16 cellular contexts compared by ENCODE assay signal in the genomic region with DNA sequence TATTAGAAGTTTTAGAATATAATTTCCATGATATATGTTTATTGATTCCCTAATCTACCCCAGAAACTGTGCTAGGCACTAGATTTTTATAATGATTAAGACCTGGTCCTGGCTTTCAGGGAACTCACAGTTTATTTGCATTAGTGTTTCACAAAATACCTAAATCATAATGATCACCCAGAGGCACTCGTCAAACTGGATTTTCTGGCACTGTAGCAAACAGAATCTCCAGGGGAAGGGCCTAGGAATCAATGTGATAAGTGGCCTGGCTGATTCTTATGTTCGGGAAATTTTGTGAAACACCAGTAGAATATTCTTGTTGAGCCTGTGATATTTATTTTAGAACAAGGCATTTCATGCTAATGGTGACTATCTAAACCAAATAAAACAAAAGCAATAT. TPM values are rescaled to one million over a fixed set of nuclear protein-coding genes. Genes with fewer than 3 reads are reported as not detected.
A peak's percentile ranks its signal among the peaks of the same experiment; 100 is the strongest.
DNase-seq lines count a peak whose midpoint lies in the region; ATAC-seq lines count a peak whose summit lies in the region.
"Had no signal": no experiment of that assay in that cellular context is flagged by ENCODE, and none has a peak within 500 bp of the region (broad histone marks: within the 10 kb centered on the region; RNA-seq: fewer than 3 reads in every experiment).

No MANE protein-coding gene starts in this region.

- no peak for ATAC-seq in T-helper 17 cell
- ATAC-seq: SK-N-SH treated with all-trans-retinoic acid at 6 μM for 48 hours had no signal

- H3K27ac Mint-ChIP-seq in activated CD4-positive, alpha-beta T cell treated with anti-CD3 and anti-CD28 coated beads, Interleukin-2, amount 10 ng/mL, durations not matched to agents 24 days and 14 days: no peak overlapping the region
- peak overlapping the region; percentile 24 for H3K27ac Mint-ChIP-seq in T-helper 17 cell

- H3K9me3 Mint-ChIP-seq in activated CD4-positive, alpha-beta T cell treated with anti-CD3 and anti-CD28 coated beads, Interleukin-2, amount 10 ng/mL, durations not matched to agents 24 days and 14 days: no peaks in the 10 kb centered on the region
- H3K9me3 Mint-ChIP-seq: H9 had no signal

- H3K4me1 Mint-ChIP-seq in activated CD4-positive, alpha-beta T cell treated with anti-CD3 and anti-CD28 coated beads, Interleukin-2, amount 10 ng/mL, durations not matched to agents 24 days and 14 days: no peaks in the 10 kb centered on the region
- H3K4me1 Mint-ChIP-seq in T-helper 17 cell: peaks cover 12% of the 10 kb centered on the region

- H3K27me3 Mint-ChIP-seq in activated CD4-positive, alpha-beta T cell treated with anti-CD3 and anti-CD28 coated beads, Interleukin-2, amount 10 ng/mL, durations not matched to agents 24 days and 14 days: no peaks in the 10 kb centered on the region
- no peaks in the 10 kb centered on the region for H3K27me3 Mint-ChIP-seq in T-helper 17 cell
- H3K27me3 Mint-ChIP-seq: CD4-positive, alpha-beta memory T cell had no signal

- H3K9me3 ChIP-seq in T-helper 17 cell (ENCODE audit: control insufficient read depth, low read length, poor library complexity, severe bottlenecking): no peaks in the 10 kb centered on the region
- H3K9me3 ChIP-seq: BLaER1 had no signal

- no peak overlapping the region for H3K4me3 Mint-ChIP-seq in activated CD4-positive, alpha-beta T cell treated with anti-CD3 and anti-CD28 coated beads, Interleukin-2, amount 10 ng/mL, durations not matched to agents 24 days and 14 days
- no peak overlapping the region for H3K4me3 Mint-ChIP-seq in T-helper 17 cell
- H3K4me3 Mint-ChIP-seq: CD4-positive, alpha-beta memory T cell; H9 had no signal

- peaks cover 15% of the 10 kb centered on the region for H3K36me3 Mint-ChIP-seq in activated CD4-positive, alpha-beta T cell treated with anti-CD3 and anti-CD28 coated beads, Interleukin-2, amount 10 ng/mL, durations not matched to agents 24 days and 14 days (ENCODE audit: low read depth)
- H3K36me3 Mint-ChIP-seq in T-helper 17 cell (ENCODE audit: low read depth): peaks cover 9% of the 10 kb centered on the region

- DNase-seq in activated CD4-positive, alpha-beta T cell treated with anti-CD3 and anti-CD28 coated beads, Interleukin-2, amount 10 ng/mL, durations not matched to agents 24 days and 14 days: peak; percentile 17
- DNase-seq in activated CD4-positive, alpha-beta T cell treated with anti-CD3 and anti-CD28 coated beads for 48 hours: no peak
- DNase-seq in T-helper 17 cell (no peak), mucosa of gallbladder (ENCODE audit: low spot score) (peak; percentile 16), ureter (ENCODE audit: low spot score) (peak; percentile 50), NCI-H187 (lab: John Stamatoyannopoulos, UW) (no peak), cardiac septum (ENCODE audit: low spot score) (no peak), NCI-H2227 treated with DMSO at 0.1 percent for 48 hours (lab: John Stamatoyannopoulos, UW) (no peak)
- DNase-seq: CD4-positive, alpha-beta memory T cell; H9; NCI-H1048; NCI-H1436; NCI-H2029; SIG-M5 had no signal

- intact Hi-C loops in activated CD4-positive, alpha-beta T cell treated with anti-CD3 and anti-CD28 coated beads, Interleukin-2, amount 10 ng/mL, durations not matched to agents 24 days and 14 days (cut with micrococcal nuclease): no loop called here
- intact Hi-C loops in cardiac septum (cut with DNase I): no loop called here

RNA-seq across cellular contexts. Expression of gene SRP19, which starts 37.4 kb away (rescaled TPM):
- 67.4 and 74.3 TPM in 2 replicates for total RNA-seq in activated CD4-positive, alpha-beta T cell treated with anti-CD3 and anti-CD28 coated beads, Interleukin-2, amount 10 ng/mL, durations not matched to agents 24 days and 14 days
- total RNA-seq in T-helper 17 cell: 10 to 100 TPM; 39.9 to 43.0 TPM
- 31.8 TPM for total RNA-seq in mucosa of gallbladder
- total RNA-seq in ureter: 33.7 TPM
- total RNA-seq in cardiac septum: 32.4 TPM

Comparison
In these comparisons a context has a peak if more than half of its experiments do, and no peak if none do; other contexts are left out.
1. DNase-seq: peak in activated CD4-positive, alpha-beta T cell treated with anti-CD3 and anti-CD28 coated beads, Interleukin-2, amount 10 ng/mL, durations not matched to agents 24 days and 14 days (single experiment), mucosa of gallbladder (single experiment) and ureter (single experiment); none in activated CD4-positive, alpha-beta T cell treated with anti-CD3 and anti-CD28 coated beads for 48 hours (single experiment), T-helper 17 cell (0 of 3), NCI-H187 (0 of 2), cardiac septum (single experiment) and NCI-H2227 treated with DMSO at 0.1 percent for 48 hours (single experiment).